8 cellular contexts compared by ENCODE assay signal in the genomic region with DNA sequence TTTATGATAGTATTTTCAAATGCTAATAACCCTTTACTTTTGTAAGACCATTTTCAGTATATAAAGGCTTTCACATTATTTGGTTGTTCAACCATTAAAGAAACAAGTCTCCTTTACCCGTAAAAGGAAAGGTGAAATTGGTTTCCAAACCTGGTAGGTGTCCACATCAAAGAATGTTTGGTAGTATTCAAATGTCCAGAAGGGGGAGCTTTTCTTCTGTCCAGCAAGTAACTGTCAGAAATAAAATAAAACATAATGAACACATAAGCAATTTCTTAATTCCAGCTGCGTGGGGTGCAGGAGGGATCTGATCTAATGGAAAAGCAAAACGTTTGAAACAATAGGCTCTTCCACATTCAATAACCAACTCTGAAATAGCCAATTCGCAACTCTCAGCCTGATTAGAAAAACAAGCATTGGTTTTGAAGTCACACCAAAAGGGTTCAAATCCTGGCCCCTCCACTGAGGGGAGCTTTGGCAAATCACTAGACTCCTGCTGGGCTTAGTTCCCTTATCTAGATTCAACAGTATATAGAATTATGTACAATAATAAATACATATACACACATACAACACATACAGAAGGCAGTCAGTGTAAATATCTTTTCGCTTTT. TPM values are rescaled to one million over a fixed set of nuclear protein-coding genes. Genes with fewer than 3 reads are reported as not detected.
DNase-seq lines count a peak whose midpoint lies in the region; ATAC-seq and TF ChIP-seq lines count a peak whose summit lies in the region.
"Had no signal": no experiment of that assay in that cellular context is flagged by ENCODE, and none has a peak within 500 bp of the region (broad histone marks: within the 10 kb centered on the region; RNA-seq: fewer than 3 reads in every experiment).

No MANE protein-coding gene starts in this region.

- no peak overlapping the region for H3K27ac Mint-ChIP-seq in activated B cell treated with CpG ODN at 0.5 μM for 24 hours

- no peak overlapping the region for H3K4me3 ChIP-seq in GM06990 (replicated peaks; ENCODE audit: low read depth, low read length)

- H3K36me3 ChIP-seq in GM06990 (ENCODE audit: control insufficient read depth, insufficient read depth, low read length) = peaks cover 13% of the 10 kb centered on the region

- CTCF ChIA-PET in activated B cell treated with CpG ODN at 0.5 μM for 24 hours (lab: Charles Lee) = interaction anchor here (0.7 to 4.4 kb wide), 10 partner anchors 10 to 611 kb away, joined by 3 to 40 read pairs (median 7); a partner anchor contains a TSS

- ATAC-seq in activated B cell treated with CpG ODN at 0.5 μM for 24 hours (ENCODE audit: low read depth) (no peak), HG02852 (IDR thresholded peaks at IDR 0.05; ENCODE audit: unreplicated experiment) (no peak), GM21723 (IDR thresholded peaks at IDR 0.05; ENCODE audit: unreplicated experiment) (no peak)

- no peak overlapping the region for H3K4me3 Mint-ChIP-seq in activated B cell treated with CpG ODN at 0.5 μM for 24 hours

- H3K27me3 ChIP-seq in GM06990 (replicated peaks; ENCODE audit: control insufficient read depth, insufficient read depth, low read length) = no peaks in the 10 kb centered on the region

- DNase-seq in GM06990 (ENCODE audit: extremely low read depth, insufficient read length) (no peak), NCI-H146 treated with DMSO at 0.1 percent for 48 hours (lab: John Stamatoyannopoulos, UW; ENCODE audit: unreplicated experiment) (peak; percentile 17), activated B cell treated with CpG ODN at 0.5 μM for 24 hours (no peak), kidney tubule cell (ENCODE audit: low spot score) (peak; percentile 62), epidermal melanocyte (ENCODE audit: insufficient read length, low spot score) (no peak)

- no peaks in the 10 kb centered on the region for H3K4me1 Mint-ChIP-seq in activated B cell treated with CpG ODN at 0.5 μM for 24 hours

- intact Hi-C loops in activated B cell treated with CpG ODN at 0.5 μM for 24 hours (cut with micrococcal nuclease) = loop anchor here (1.0 to 2.0 kb wide), 4 partner anchors 18 to 611 kb away; no protein-coding TSS in a partner anchor

- POLR2A ChIA-PET in activated B cell treated with CpG ODN at 0.5 μM for 24 hours (lab: Charles Lee) = no interaction called here

- no peaks in the 10 kb centered on the region for H3K27me3 Mint-ChIP-seq in activated B cell treated with CpG ODN at 0.5 μM for 24 hours

- TF ChIP-seq CTCF in GM06990 (IDR thresholded peaks at IDR 0.05; ENCODE audit: insufficient read depth, low read length, poor library complexity, severe bottlenecking) = peak; percentile 45
- peak; percentile 56 for TF ChIP-seq CTCF in activated B cell treated with CpG ODN at 0.5 μM for 24 hours (IDR thresholded peaks at IDR 0.05)

- H3K36me3 Mint-ChIP-seq in activated B cell treated with CpG ODN at 0.5 μM for 24 hours (ENCODE audit: low read depth) = peaks cover 76% of the 10 kb centered on the region

- peaks cover 4% of the 10 kb centered on the region for H3K9me3 Mint-ChIP-seq in activated B cell treated with CpG ODN at 0.5 μM for 24 hours

RNA-seq across cellular contexts. Expression of a gene that starts 11.0 kb away (rescaled TPM):
- 16.6 and 18.5 TPM in 2 replicates for total RNA-seq in activated B cell treated with CpG ODN at 0.5 μM for 24 hours

RNA-seq across cellular contexts. Expression of a gene that starts 15.4 kb away (rescaled TPM):
- total RNA-seq in activated B cell treated with CpG ODN at 0.5 μM for 24 hours = not detected in 2 replicates
- total RNA-seq: activated CD8-positive, alpha-beta memory T cell treated with anti-CD3 and anti-CD28 coated beads for 36 hours had no signal

RNA-seq across cellular contexts. Expression of a gene that starts 40.5 kb away (rescaled TPM):
- 10.6 and 14.0 TPM in 2 replicates for total RNA-seq in activated B cell treated with CpG ODN at 0.5 μM for 24 hours

Comparison
In these comparisons a context has a peak if more than half of its experiments do, and no peak if none do; other contexts are left out.
1. DNase-seq: peak in NCI-H146 treated with DMSO at 0.1 percent for 48 hours (single experiment) and kidney tubule cell (single experiment); none in GM06990 (single experiment), activated B cell treated with CpG ODN at 0.5 μM for 24 hours (single experiment) and epidermal melanocyte (single experiment).